In genomic region chr15:64845826-64846225, GRCh38 we compare ENCODE assay signal across 8 cellular contexts. TPM values are rescaled to one million over a fixed set of nuclear protein-coding genes. Genes with fewer than 3 reads are reported as not detected.
DNase-seq lines count a peak whose midpoint lies in the region; ATAC-seq, FAIRE-seq and TF ChIP-seq lines count a peak whose summit lies in the region.
"Had no signal": no experiment of that assay in that cellular context is flagged by ENCODE, and none has a peak within 500 bp of the region (broad histone marks: within the 10 kb centered on the region; RNA-seq: fewer than 3 reads in every experiment).

No MANE protein-coding gene starts in this region.

- H3K36me3 ChIP-seq in right atrium auricular region (peaks cover 30% of the 10 kb centered on the region), spleen (peaks cover 0 to 60% (median 33%) of the 10 kb centered on the region in 6 donors)

- peak overlapping the region; percentile 98; the same call in 1 of the 2 replicates for H3K4me3 ChIP-seq in WI38 (ENCODE audit: low read depth, low read length)
- peak overlapping the region in 1 of 2 donors; percentile 96 for H3K4me3 ChIP-seq in right atrium auricular region
- peak overlapping the region; percentile 59 to 99 (median 83) for H3K4me3 ChIP-seq in spleen

- H3K27ac ChIP-seq in right atrium auricular region (peak overlapping the region; percentile 93 to 94), spleen (peak overlapping the region; percentile 76 to 99 (median 97))

- TF ChIP-seq POLR2A in spleen (IDR thresholded peaks at IDR 0.05) = no peak

- H3K4me1 ChIP-seq in right atrium auricular region (peaks cover 0 to 63% of the 10 kb centered on the region in 2 donors), spleen (peaks cover 48 to 90% (median 85%) of the 10 kb centered on the region in 6 donors)

- intact Hi-C loops in spleen (cut with DNase I; ENCODE audit: low total_unique reads) = no loop called here

- DNase-seq in GM19239 (ENCODE audit: insufficient read length, low spot score) = no peak
- DNase-seq in right atrium auricular region (ENCODE audit: low spot score) = no peak
- no peak for DNase-seq in spleen
- DNase-seq in SK-N-DZ (ENCODE audit: low spot score) = no peak
- DNase-seq in NCI-H2171 (lab: John Stamatoyannopoulos, UW) = no peak
- DNase-seq: left colon had no signal

- no peak for ATAC-seq in GM21390 (IDR thresholded peaks at IDR 0.05; ENCODE audit: unreplicated experiment)
- ATAC-seq: left colon had no signal

- peak; percentile 35 for FAIRE-seq in GM19239 (lab: Jason Lieb, UNC)

- no peaks in the 10 kb centered on the region for H3K27me3 ChIP-seq in right atrium auricular region
- H3K27me3 ChIP-seq in spleen (replicated peaks in 1 of 7) = no peaks in the 10 kb centered on the region

- WGBS in spleen, 5 donors = 23 to 39% (median 34%) methylated on average over 3 of the region's 3 CpGs

- H3K9me3 ChIP-seq in right atrium auricular region (no peaks in the 10 kb centered on the region), spleen (no peaks in the 10 kb centered on the region)

- TF ChIP-seq CTCF in WI38 (IDR thresholded peaks at IDR 0.05; ENCODE audit: low read depth, low read length) = no peak
- no peak for TF ChIP-seq CTCF in right atrium auricular region (IDR thresholded peaks at IDR 0.05)
- no peak for TF ChIP-seq CTCF in spleen (IDR thresholded peaks at IDR 0.05 in 8 of 11, conservative IDR thresholded peaks at IDR 0.05 in 3 of 11)

RNA-seq across cellular contexts. Expression of gene PLEKHO2, which starts 4.1 kb away (rescaled TPM):
- total RNA-seq in right atrium auricular region (10 to 100 TPM in 1 of 2 donors, 1 to 10 TPM in 1; 6.3 to 19.4 TPM), spleen (100 to 1,000 TPM; 124 to 249 (median 156) TPM)
- polyA plus RNA-seq in spleen = 100 to 1,000 TPM in 1 of 3 donors, 10 to 100 TPM in 2; 33.9 to 130 (median 40.3) TPM
- polyA plus RNA-seq in SK-N-DZ (2014; cell fraction: cytosol; rRNA removed) = 6.7 and 8.8 TPM in 2 replicates
- 9.2 and 9.7 TPM in 2 replicates for polyA plus RNA-seq in SK-N-DZ (2014; cell fraction: nucleus; rRNA removed)

RNA-seq across cellular contexts. Expression of gene PIF1, which starts 20.4 kb away (rescaled TPM):
- under 1 TPM; 0.28 to 0.56 TPM for total RNA-seq in right atrium auricular region
- 10 to 100 TPM in 1 of 7 donors, 1 to 10 TPM in 6; 3.8 to 10.3 (median 6.6) TPM for total RNA-seq in spleen
- 1 to 10 TPM; 5.9 to 7.9 (median 7.7) TPM for polyA plus RNA-seq in spleen
- polyA plus RNA-seq in SK-N-DZ (2014; cell fraction: cytosol; rRNA removed) = 62.6 and 88.5 TPM in 2 replicates
- polyA plus RNA-seq in SK-N-DZ (2014; cell fraction: nucleus; rRNA removed) = 274 and 284 TPM in 2 replicates

Comparison
In these comparisons a context has a peak if more than half of its experiments do, and no peak if none do; other contexts are left out.
1. RNA of gene PLEKHO2, which starts 4.1 kb away (total RNA-seq): 124 to 249 TPM in spleen; 6.3 to 19.4 TPM in right atrium auricular region; every median in the first group is over 4 times any median in the second.